Comparison of ENCODE assay signal across 31 cellular contexts in the genomic region with DNA sequence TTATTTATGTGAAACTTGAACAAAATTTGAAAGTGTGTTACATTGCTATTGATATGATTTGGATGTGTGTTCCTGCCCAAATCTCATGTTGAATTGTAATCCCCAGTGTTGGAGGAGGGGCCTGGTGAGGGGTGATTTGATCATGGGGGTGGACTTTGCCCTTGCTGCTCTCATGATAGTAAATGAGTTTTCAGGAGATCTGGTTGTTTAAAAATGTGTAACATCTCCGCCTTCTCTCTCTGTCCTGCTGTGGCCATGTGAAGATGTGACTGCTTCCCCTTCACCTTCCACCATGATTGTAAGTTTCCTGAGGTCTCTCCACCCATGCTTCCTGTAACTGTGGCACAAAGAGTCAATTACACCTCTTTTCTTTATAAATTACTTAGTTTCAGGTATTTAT.
"Had no signal": no experiment of that assay in that cellular context is flagged by ENCODE, and none has a peak within 500 bp of the region (broad histone marks: within the 10 kb centered on the region; RNA-seq: fewer than 3 reads in every experiment).

No MANE protein-coding gene starts in this region.

- H3K4me1 Mint-ChIP-seq: activated CD4-positive, alpha-beta T cell treated with anti-CD3 and anti-CD28 coated beads, Interleukin-2, amount 10 ng/mL, durations not matched to agents 24 days and 14 days; activated naive CD8-positive, alpha-beta T cell treated with anti-CD3 and anti-CD28 coated beads for 36 hours; naive thymus-derived CD4-positive, alpha-beta T cell had no signal

- H3K4me1 ChIP-seq: colonic mucosa, gastrocnemius medialis, right atrium auricular region, spleen, tibial artery, upper lobe of right lung had no signal

- DNase-seq: activated CD4-positive, alpha-beta memory T cell treated with anti-CD3 and anti-CD28 coated beads for 36 hours; activated CD4-positive, alpha-beta T cell treated with anti-CD3 and anti-CD28 coated beads, Interleukin-2, amount 10 ng/mL, durations not matched to agents 24 days and 14 days; activated CD4-positive, CD25-positive, alpha-beta regulatory T cell treated with anti-CD3 and anti-CD28 coated beads, Interleukin-2, amount 50 U/mL, for 72 hours; activated CD8-positive, alpha-beta memory T cell treated with anti-CD3 and anti-CD28 coated beads, Interleukin-2, amount 50 U/mL, for 4 hours; activated effector memory CD4-positive, alpha-beta T cell treated with anti-CD3 and anti-CD28 coated beads, Interleukin-2, amount 50 U/mL, for 16 hours; activated naive CD4-positive, alpha-beta T cell treated with anti-CD3 and anti-CD28 coated beads for 36 hours; activated naive CD8-positive, alpha-beta T cell treated with anti-CD3 and anti-CD28 coated beads for 36 hours; activated T-cell treated with anti-CD3 and anti-CD28 coated beads, Interleukin-2, amount 50 U/mL, for 1 hour; adrenal gland; aorta; body of pancreas; cerebellar nuclear complex; colonic mucosa; dorsolateral prefrontal cortex; effector memory CD4-positive, alpha-beta T cell; gastrocnemius medialis; glutamatergic neuron; left ventricle myocardium superior; midbrain; naive thymus-derived CD4-positive, alpha-beta T cell; nucleus accumbens; spleen; stimulated activated naive CD4-positive, alpha-beta T cell; T1000; tibial artery; upper lobe of right lung had no signal

- H3K27ac ChIP-seq: cardiac muscle cell, colonic mucosa, gastrocnemius medialis, right atrium auricular region, spleen, suprapubic skin, tibial artery had no signal

- H3K36me3 Mint-ChIP-seq: activated CD4-positive, alpha-beta memory T cell treated with anti-CD3 and anti-CD28 coated beads for 36 hours; activated naive CD8-positive, alpha-beta T cell treated with anti-CD3 and anti-CD28 coated beads for 36 hours had no signal

- H3K27me3 Mint-ChIP-seq: activated CD4-positive, alpha-beta memory T cell treated with anti-CD3 and anti-CD28 coated beads for 36 hours; activated CD4-positive, alpha-beta T cell treated with anti-CD3 and anti-CD28 coated beads, Interleukin-2, amount 10 ng/mL, durations not matched to agents 24 days and 14 days; activated naive CD8-positive, alpha-beta T cell treated with anti-CD3 and anti-CD28 coated beads for 36 hours; naive thymus-derived CD4-positive, alpha-beta T cell had no signal

- H3K4me3 ChIP-seq: body of pancreas, cardiac muscle cell, colonic mucosa, dorsolateral prefrontal cortex, gastrocnemius medialis, right atrium auricular region, spleen, suprapubic skin, tibial artery, upper lobe of right lung had no signal

- H3K9me3 Mint-ChIP-seq: activated CD4-positive, alpha-beta T cell treated with anti-CD3 and anti-CD28 coated beads, Interleukin-2, amount 10 ng/mL, durations not matched to agents 24 days and 14 days had no signal

- H3K27ac Mint-ChIP-seq: activated CD4-positive, alpha-beta memory T cell treated with anti-CD3 and anti-CD28 coated beads for 36 hours; activated CD4-positive, alpha-beta T cell treated with anti-CD3 and anti-CD28 coated beads, Interleukin-2, amount 10 ng/mL, durations not matched to agents 24 days and 14 days; activated naive CD4-positive, alpha-beta T cell treated with anti-CD3 and anti-CD28 coated beads for 36 hours; activated naive CD8-positive, alpha-beta T cell treated with anti-CD3 and anti-CD28 coated beads for 36 hours; activated T-helper 1 cell treated with anti-CD3 and anti-CD28 coated beads, Interleukin-12 subunit alpha, Interleukin-12 subunit beta, Interleukin-2, Interleukin-4 antibody, amounts not matched to agents 30 ng/mL and 10 ng/mL and 1 ng/mL, durations not matched to agents 14 hours and 24 hours and 36 hours; naive thymus-derived CD4-positive, alpha-beta T cell had no signal

- FAIRE-seq: islet of Langerhans had no signal

- H3K27me3 ChIP-seq: adrenal gland, body of pancreas, cardiac muscle cell, colonic mucosa, dorsolateral prefrontal cortex, gastrocnemius medialis, right atrium auricular region, spleen, suprapubic skin, tibial artery, upper lobe of right lung had no signal

- H3K9me3 ChIP-seq: body of pancreas, colonic mucosa, suprapubic skin, tibial artery had no signal

- H3K4me3 Mint-ChIP-seq: activated CD4-positive, alpha-beta memory T cell treated with anti-CD3 and anti-CD28 coated beads for 36 hours; activated CD4-positive, alpha-beta T cell treated with anti-CD3 and anti-CD28 coated beads, Interleukin-2, amount 10 ng/mL, durations not matched to agents 24 days and 14 days; activated naive CD4-positive, alpha-beta T cell treated with anti-CD3 and anti-CD28 coated beads for 36 hours; activated naive CD8-positive, alpha-beta T cell treated with anti-CD3 and anti-CD28 coated beads for 36 hours; activated T-helper 1 cell treated with anti-CD3 and anti-CD28 coated beads, Interleukin-12 subunit alpha, Interleukin-12 subunit beta, Interleukin-2, Interleukin-4 antibody, amounts not matched to agents 30 ng/mL and 10 ng/mL and 1 ng/mL, durations not matched to agents 14 hours and 24 hours and 36 hours; naive thymus-derived CD4-positive, alpha-beta T cell had no signal

- H3K36me3 ChIP-seq: adrenal gland, cardiac muscle cell, colonic mucosa, gastrocnemius medialis, right atrium auricular region, spleen, suprapubic skin, tibial artery, upper lobe of right lung had no signal

- ATAC-seq: body of pancreas; gastrocnemius medialis; left ventricle myocardium superior; naive thymus-derived CD4-positive, alpha-beta T cell had no signal
